8 cellular contexts compared by ENCODE assay signal in the genomic region with DNA sequence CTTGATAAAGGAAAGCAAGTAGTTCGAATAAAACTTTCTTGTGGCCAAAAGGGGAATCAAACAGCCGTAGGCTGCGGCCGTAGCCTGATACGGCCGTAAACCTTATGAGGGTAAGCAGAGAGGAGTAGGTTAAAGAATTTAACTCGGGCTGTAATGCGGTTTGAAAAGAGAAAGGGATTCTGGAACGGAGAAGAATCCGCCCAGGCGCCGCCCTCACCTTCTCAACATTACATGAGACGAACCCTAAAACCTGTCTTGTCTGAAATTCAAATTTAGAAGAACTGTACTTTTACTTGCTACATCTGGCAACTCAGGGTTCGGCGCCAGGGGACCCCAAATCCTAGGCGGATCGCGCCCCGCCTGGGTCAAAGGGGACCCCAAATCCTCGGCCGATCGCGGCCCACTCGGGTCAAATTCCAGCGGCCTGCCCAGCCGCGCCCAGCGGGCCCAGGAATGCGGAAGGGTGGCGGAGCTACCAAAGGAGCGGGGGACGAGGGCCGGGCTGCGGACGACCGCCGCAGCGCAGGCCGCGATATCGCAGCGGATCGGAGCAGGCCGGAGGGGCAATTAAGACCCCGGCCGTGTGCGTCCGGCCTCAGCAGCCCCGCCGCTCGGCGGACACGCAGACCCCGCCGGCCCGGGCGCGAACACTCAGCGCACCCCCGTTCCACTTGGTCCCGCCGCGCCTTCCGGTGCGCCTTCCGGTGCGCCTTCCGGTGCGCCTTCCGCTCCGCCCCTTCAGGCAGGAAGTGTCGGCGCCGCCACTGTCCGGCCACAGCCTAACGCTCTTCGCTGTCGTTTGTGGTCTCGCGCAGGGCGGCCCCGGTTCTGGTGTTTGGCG. TPM values are rescaled to one million over a fixed set of nuclear protein-coding genes. Genes with fewer than 3 reads are reported as not detected.
DNase-seq lines count a peak whose midpoint lies in the region; ATAC-seq and TF ChIP-seq lines count a peak whose summit lies in the region.

Gene MYL12B, plus strand, starts transcription at position 741 of the 841 bp plus-strand sequence. CDS start 10,766 bp downstream, outside the sequence.

- peak within 1 kb of the TSS; percentile 99 for H3K27ac ChIP-seq in foreskin keratinocyte
- H3K27ac ChIP-seq in substantia nigra (ENCODE audit: low read depth, low read length, poor library complexity, severe bottlenecking), result peak within 1 kb of the TSS; percentile 88

- peak within 1 kb of the TSS; percentile 69 for H2AFZ ChIP-seq in neuron (ENCODE audit: low read depth, low read length)

- H3K4me1 ChIP-seq in foreskin keratinocyte (peaks cover 28% of the 10 kb centered on the region), neuron (ENCODE audit: insufficient read depth, low read length) (peaks cover 22% of the 10 kb centered on the region)

- TF ChIP-seq CTCF in foreskin keratinocyte (conservative IDR thresholded peaks at IDR 0.05), result no peak

- ATAC-seq in GM21515 (IDR thresholded peaks at IDR 0.05; ENCODE audit: unreplicated experiment) (peak; percentile 81), foreskin keratinocyte (peak; percentile 81)

- peak within 1 kb of the TSS; percentile 100 for H3K4me3 ChIP-seq in neuron (ENCODE audit: low read length)

- peaks cover 25% of the 10 kb centered on the region for H3K36me3 ChIP-seq in neuron (ENCODE audit: insufficient read depth, low read length)

- DNase-seq in DMS79 treated with DMSO at 0.1 percent for 48 hours (lab: John Stamatoyannopoulos, UW) (peak; percentile 70), HuH-7 (ENCODE audit: low spot score) (peak; percentile 78), SHP77 (lab: John Stamatoyannopoulos, UW) (peak; percentile 48 to 67), activated gamma-delta T cell (lab: John Stamatoyannopoulos, UW) (peak; percentile 88), foreskin keratinocyte (peak; percentile 76 to 88), substantia nigra (lab: John Stamatoyannopoulos, UW) (peak in 47 of 49 donors; percentile 16 to 88 (median 71))

- H3K27me3 ChIP-seq in foreskin keratinocyte (no peaks in the 10 kb centered on the region), neuron (ENCODE audit: insufficient read depth, low read length) (no peaks in the 10 kb centered on the region)

- no peaks in the 10 kb centered on the region for H3K9me3 ChIP-seq in neuron (ENCODE audit: low read length)

RNA-seq across cellular contexts. Expression of gene MYL12B, which starts in this region (rescaled TPM):
- 808 and 830 TPM in 2 replicates for total RNA-seq in foreskin keratinocyte
- 928 and 936 TPM in 2 replicates for polyA plus RNA-seq in foreskin keratinocyte

Comparison
In these comparisons a context has a peak if more than half of its experiments do, and no peak if none do; other contexts are left out.
1. Peak in every context shown above with its lines: DNase-seq, ATAC-seq, H3K4me3 ChIP-seq and H3K27ac ChIP-seq.